Comparison of ENCODE assay signal across 22 cellular contexts in the genomic region with DNA sequence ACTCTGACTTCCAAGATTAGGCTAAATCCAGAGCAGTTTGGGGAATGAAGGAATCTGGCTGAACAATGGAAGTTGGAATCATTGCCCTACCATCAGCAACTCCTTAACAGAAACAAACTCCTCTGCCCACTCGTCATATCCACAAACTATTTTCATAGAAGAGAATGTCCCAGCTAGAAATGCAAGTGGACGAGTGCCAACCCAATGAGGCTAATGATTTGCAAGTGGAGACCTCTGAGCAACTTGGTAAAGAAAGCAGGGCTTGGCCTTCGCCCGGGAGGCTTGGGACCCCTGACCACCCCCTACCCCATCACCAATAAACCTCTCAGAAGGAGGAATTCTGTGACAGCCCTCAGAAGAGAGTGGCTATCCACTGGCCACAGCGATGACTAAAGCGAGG.
"Had no signal": no experiment of that assay in that cellular context is flagged by ENCODE, and none has a peak within 500 bp of the region (broad histone marks: within the 10 kb centered on the region; RNA-seq: fewer than 3 reads in every experiment).

No MANE protein-coding gene starts in this region.

- H3K36me3 ChIP-seq: pancreas, stomach, upper lobe of left lung had no signal

- H3K9me3 ChIP-seq: pancreas, stomach, upper lobe of left lung had no signal

- H3K36me3 Mint-ChIP-seq: activated naive CD8-positive, alpha-beta T cell; stimulated activated memory B cell treated with anti-CD40 and anti-IgM and Interleukin-4, amounts not matched to agents 10 μg/mL and 1 μg/mL and 100 μg/mL, for 72 hours had no signal

- H3K9me3 Mint-ChIP-seq: activated T-cell treated with anti-CD3 and anti-CD28 coated beads, Interleukin-2, amount 50 U/mL, for 24 hours; activated T-helper 2 cell treated with anti-CD3 and anti-CD28 coated beads, Interferon-gamma antibody, Interleukin-2, Interleukin-4, amounts not matched to agents 10 μg/mL and 5 μg/mL and 100 μg/mL, durations not matched to agents 14 hours and 24 hours and 36 hours; nephron progenitor cell; stimulated activated memory B cell treated with anti-CD40 and anti-IgM and Interleukin-4, amounts not matched to agents 10 μg/mL and 1 μg/mL and 100 μg/mL, for 72 hours had no signal

- H3K4me3 ChIP-seq: coronary artery, pancreas, smooth muscle cell, stomach, upper lobe of left lung had no signal

- H3K4me1 ChIP-seq: foreskin keratinocyte, pancreas, stomach, upper lobe of left lung had no signal

- H3K4me3 Mint-ChIP-seq: activated CD8-positive, alpha-beta T cell treated with anti-CD3 and anti-CD28 coated beads, Interleukin-2, amount 10 ng/mL, durations not matched to agents 7 days and 5 days; activated naive CD8-positive, alpha-beta T cell; activated T-cell treated with anti-CD3 and anti-CD28 coated beads, Interleukin-2, amount 50 U/mL, for 24 hours; nephron progenitor cell; stimulated activated memory B cell treated with anti-CD40 and anti-IgM and Interleukin-4, amounts not matched to agents 10 μg/mL and 1 μg/mL and 100 μg/mL, for 72 hours had no signal

- ATAC-seq: activated CD8-positive, alpha-beta T cell treated with anti-CD3 and anti-CD28 coated beads, Interleukin-2, amount 10 ng/mL, durations not matched to agents 7 days and 5 days; foreskin keratinocyte; pancreas; sciatic nerve; stimulated activated memory B cell treated with anti-CD40 and anti-IgM and Interleukin-4, amounts not matched to agents 10 μg/mL and 1 μg/mL and 100 μg/mL, for 72 hours had no signal

- H3K27ac ChIP-seq: coronary artery, foreskin keratinocyte, pancreas, stomach, upper lobe of left lung had no signal

- H3K27me3 Mint-ChIP-seq: activated naive CD8-positive, alpha-beta T cell had no signal

- H3K4me1 Mint-ChIP-seq: stimulated activated memory B cell treated with anti-CD40 and anti-IgM and Interleukin-4, amounts not matched to agents 10 μg/mL and 1 μg/mL and 100 μg/mL, for 72 hours had no signal

- DNase-seq: activated CD4-positive, alpha-beta T cell treated with anti-CD3 and anti-CD28 coated beads for 1 hour; activated CD4-positive, alpha-beta T cell treated with anti-CD3 and anti-CD28 coated beads, Interleukin-2, amount 50 U/mL, for 1 hour; activated CD8-positive, alpha-beta T cell treated with anti-CD3 and anti-CD28 coated beads, Interleukin-2, amount 10 ng/mL, durations not matched to agents 7 days and 5 days; activated naive CD4-positive, alpha-beta T cell; activated T-cell treated with anti-CD3 and anti-CD28 coated beads, Interleukin-2, amount 50 U/mL, for 24 hours; cerebellar nuclear complex; hippocampal formation; midbrain; nephron progenitor cell; pancreas; stimulated activated CD4-positive, alpha-beta T cell treated with anti-CD3 and anti-CD28 coated beads, Interleukin-15, amount 100 ng/mL, for 24 hours; stomach; T-helper 1 cell; T-helper 9 cell; upper lobe of left lung had no signal

- H3K27ac Mint-ChIP-seq: activated CD8-positive, alpha-beta T cell treated with anti-CD3 and anti-CD28 coated beads, Interleukin-2, amount 10 ng/mL, durations not matched to agents 7 days and 5 days; activated naive CD8-positive, alpha-beta T cell; activated T-cell treated with anti-CD3 and anti-CD28 coated beads, Interleukin-2, amount 50 U/mL, for 24 hours; activated T-helper 2 cell treated with anti-CD3 and anti-CD28 coated beads, Interferon-gamma antibody, Interleukin-2, Interleukin-4, amounts not matched to agents 10 μg/mL and 5 μg/mL and 100 μg/mL, durations not matched to agents 14 hours and 24 hours and 36 hours; nephron progenitor cell; stimulated activated memory B cell treated with anti-CD40 and anti-IgM and Interleukin-4, amounts not matched to agents 10 μg/mL and 1 μg/mL and 100 μg/mL, for 72 hours had no signal

- H3K27me3 ChIP-seq: pancreas, stomach, upper lobe of left lung had no signal
